Comparison of ENCODE assay signal across 1 cellular context in the genomic region with DNA sequence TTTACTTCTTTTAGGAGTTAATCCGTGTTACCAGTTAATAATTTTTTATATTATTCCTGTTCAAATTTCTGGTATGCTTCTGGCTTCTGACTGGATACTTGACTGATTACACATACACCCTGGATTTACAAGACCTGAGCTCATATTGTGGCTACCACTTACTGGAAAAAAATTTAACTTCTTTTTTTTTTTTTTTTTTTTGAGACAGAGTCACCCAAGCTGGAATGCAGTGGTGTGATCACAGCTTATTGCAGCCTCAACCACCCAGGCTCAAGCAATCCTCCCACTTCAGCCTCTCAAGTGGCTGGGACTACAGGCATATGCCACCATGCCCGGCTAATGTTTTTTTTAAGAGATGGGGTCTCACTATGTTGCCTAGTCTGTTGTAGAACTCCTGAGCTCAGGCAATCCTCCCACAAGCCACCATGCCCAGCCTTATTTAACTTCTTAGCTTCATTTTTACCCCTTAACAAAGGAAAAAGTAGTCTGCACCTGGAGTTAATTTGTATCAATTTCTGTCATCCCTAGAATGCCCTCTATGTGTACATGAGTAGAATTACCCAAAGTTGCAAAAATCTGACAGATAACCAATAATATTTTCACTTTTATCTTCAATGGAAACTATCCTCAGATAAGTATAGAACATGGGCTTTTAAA.
TF ChIP-seq lines count a peak whose summit lies in the region.

No MANE protein-coding gene starts in this region.

TF ChIP-seq in HepG2, 621 proteins besides CTCF, POLR2A, EP300 and RAD21:
- TF ChIP-seq ARNTL (CRISPR knock-in tag; IDR thresholded peaks at IDR 0.05), result no peak
- TF ChIP-seq SAFB2 (CRISPR knock-in tag; IDR thresholded peaks at IDR 0.05; ENCODE audit: borderline replicate concordance, low read depth), result no peak
- no peak for TF ChIP-seq ZNF343 (CRISPR knock-in tag; IDR thresholded peaks at IDR 0.05)
- no peak for TF ChIP-seq ZNF430 (CRISPR knock-in tag; IDR thresholded peaks at IDR 0.05)
- TF ChIP-seq, protein P1, sequence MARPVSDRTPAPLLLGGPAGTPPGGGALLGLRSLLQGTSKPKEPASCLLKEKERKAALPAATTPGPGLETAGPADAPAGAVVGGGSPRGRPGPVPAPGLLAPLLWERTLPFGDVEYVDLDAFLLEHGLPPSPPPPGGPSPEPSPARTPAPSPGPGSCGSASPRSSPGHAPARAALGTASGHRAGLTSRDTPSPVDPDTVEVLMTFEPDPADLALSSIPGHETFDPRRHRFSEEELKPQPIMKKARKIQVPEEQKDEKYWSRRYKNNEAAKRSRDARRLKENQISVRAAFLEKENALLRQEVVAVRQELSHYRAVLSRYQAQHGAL (CRISPR knock-in tag; IDR thresholded peaks at IDR 0.05; ENCODE audit: not compliant biosample characterization), result no peak
- no peak for TF ChIP-seq SNAI1 (CRISPR knock-in tag; IDR thresholded peaks at IDR 0.05; ENCODE audit: borderline replicate concordance)
- TF ChIP-seq ZNF674 (CRISPR knock-in tag; IDR thresholded peaks at IDR 0.05; ENCODE audit: low read depth), result no peak
- no peak for TF ChIP-seq U2AF1 (optimal IDR thresholded peaks at IDR 0.05; ENCODE audit: low read depth, low read length)
- no peak for TF ChIP-seq PHF8 (CRISPR knock-in tag; IDR thresholded peaks at IDR 0.05)
TF ChIP-seq in HepG2: peak in this region for 0.
